ENCODE assay signal across 1 cellular context in genomic region chr2:163405298-163405697, GRCh38.
TF ChIP-seq lines count a peak whose summit lies in the region.

No MANE protein-coding gene starts in this region.

TF ChIP-seq in GM23338, 12 proteins besides CTCF, POLR2A, EP300 and RAD21:
- no peak for TF ChIP-seq JUNB (IDR thresholded peaks at IDR 0.05; ENCODE audit: unreplicated experiment)
- TF ChIP-seq STAT1 (IDR thresholded peaks at IDR 0.05; ENCODE audit: unreplicated experiment) = no peak
- TF ChIP-seq EZH2 (IDR thresholded peaks at IDR 0.05; ENCODE audit: low read depth, unreplicated experiment) = no peak
- TF ChIP-seq REST (IDR thresholded peaks at IDR 0.05; ENCODE audit: unreplicated experiment) = no peak
- no peak for TF ChIP-seq NANOG (IDR thresholded peaks at IDR 0.05; ENCODE audit: borderline replicate concordance)
- TF ChIP-seq CREB1 (CRISPR knock-in tag; IDR thresholded peaks at IDR 0.05; ENCODE audit: low read depth) = no peak
- TF ChIP-seq ZNF114 (CRISPR knock-in tag; IDR thresholded peaks at IDR 0.05) = no peak
- no peak for TF ChIP-seq ETS1 (IDR thresholded peaks at IDR 0.05)
- no peak for TF ChIP-seq ZNF331 (CRISPR knock-in tag; IDR thresholded peaks at IDR 0.05; ENCODE audit: low read depth)
- TF ChIP-seq EZH2phosphoT487 (IDR thresholded peaks at IDR 0.05; ENCODE audit: unreplicated experiment) = no peak
- TF ChIP-seq POLR2AphosphoS5 (IDR thresholded peaks at IDR 0.05; ENCODE audit: low read depth) = no peak
- no peak for TF ChIP-seq ZNF462 (CRISPR knock-in tag; IDR thresholded peaks at IDR 0.05)
